Comparison of ENCODE assay signal across 16 cellular contexts in genomic region chr21:27321791-27322190, GRCh38.
DNase-seq lines count a peak whose midpoint lies in the region; ATAC-seq and TF ChIP-seq lines count a peak whose summit lies in the region.
"Had no signal": no experiment of that assay in that cellular context is flagged by ENCODE, and none has a peak within 500 bp of the region (broad histone marks: within the 10 kb centered on the region; RNA-seq: fewer than 3 reads in every experiment).

No MANE protein-coding gene starts in this region.

- no peaks in the 10 kb centered on the region for H3K27me3 ChIP-seq in GM23248 (replicated peaks; ENCODE audit: insufficient read depth)
- H3K27me3 ChIP-seq in dorsolateral prefrontal cortex, result no peaks in the 10 kb centered on the region

- H3K4me2 ChIP-seq in GM23248 (ENCODE audit: unreplicated experiment), result no peak overlapping the region

- no peak overlapping the region for H3K9ac ChIP-seq in GM23248

- H3K9me3 ChIP-seq in GM23248 (ENCODE audit: low read depth), result no peaks in the 10 kb centered on the region

- WGBS in GM23248 (ENCODE audit: low coverage in 1 of 2, low lambda C conversion rate in 2 of 2, missing lambda C conversion rate in 2 of 2), 2 experiments, result 9 to 29% methylated on average over 2 of the region's 2 CpGs

- ATAC-seq in sciatic nerve, result no peak
- ATAC-seq: GM12878, HepG2 had no signal

- in situ Hi-C loops in GM23248 (cut with MboI), result no loop called here

- H3K9me2 ChIP-seq in GM23248 (ENCODE audit: insufficient read depth), result no peaks in the 10 kb centered on the region

- H4K20me1 ChIP-seq in GM23248 (ENCODE audit: insufficient read depth), result no peaks in the 10 kb centered on the region

- peak overlapping the region; percentile 31; the same call in 1 of the 2 replicates for H2AFZ ChIP-seq in GM23248

- H3K27ac ChIP-seq in GM23248 (no peak overlapping the region), dorsolateral prefrontal cortex (peak overlapping the region in 46 of 59 donors; percentile 1 to 82 (median 54)), substantia nigra (ENCODE audit: low read depth, low read length, poor library complexity, severe bottlenecking) (peak overlapping the region; percentile 19)

- no peak for DNase-seq in GM23248
- no peak for DNase-seq in dorsolateral prefrontal cortex
- peak; percentile 13 for DNase-seq in medulla oblongata (ENCODE audit: extremely low spot score)
- no peak for DNase-seq in substantia nigra (lab: John Stamatoyannopoulos, UW)
- no peak for DNase-seq in Ammon's horn (ENCODE audit: low spot score)
- DNase-seq in sciatic nerve (ENCODE audit: low spot score), result no peak
- DNase-seq in stimulated activated CD4-positive, alpha-beta T cell treated with anti-CD3 and anti-CD28 coated beads, Interleukin-4, amount 100 ng/mL, for 4 hours, result no peak
- no peak for DNase-seq in NK-92 treated with Interleukin-12 subunit alpha and Interleukin-12 subunit beta, amount 100 ng/mL, for 24 hours (lab: John Stamatoyannopoulos, UW)
- DNase-seq: ACHN; Calu3; CD4-positive, alpha-beta T cell; DMS 273 treated with DMSO at 0.1 percent for 48 hours; GOT3; H9 had no signal

- H3K36me3 ChIP-seq in GM23248 (ENCODE audit: low read depth), result no peaks in the 10 kb centered on the region

- H3K4me1 ChIP-seq in GM23248 (ENCODE audit: insufficient read depth), result 0 out of 2 replicates have a peak, but pooled peaks cover 4% of the 10 kb centered on the region

- H3F3A ChIP-seq in GM23248 (ENCODE audit: insufficient read depth), result no peaks in the 10 kb centered on the region

- H3K4me3 ChIP-seq in GM23248, result no peak overlapping the region
- H3K4me3 ChIP-seq in dorsolateral prefrontal cortex, result peak overlapping the region in 3 of 59 donors; percentile 4 to 18 (median 8)
- H3K4me3 ChIP-seq: GM12878 had no signal

- H3K79me2 ChIP-seq in GM23248 (ENCODE audit: insufficient read depth), result no peaks in the 10 kb centered on the region

- intact Hi-C loops in dorsolateral prefrontal cortex (cut with DNase I) (no loop called here), sciatic nerve (cut with DNase I) (no loop called here)

- no peak for TF ChIP-seq CTCF in dorsolateral prefrontal cortex (IDR thresholded peaks at IDR 0.05 in 54 of 56, conservative IDR thresholded peaks at IDR 0.05 in 2 of 56; ENCODE audit: low read depth in 1 of 56, partially characterized antibody in 56 of 56)
